25 cellular contexts compared by ENCODE assay signal in the genomic region with DNA sequence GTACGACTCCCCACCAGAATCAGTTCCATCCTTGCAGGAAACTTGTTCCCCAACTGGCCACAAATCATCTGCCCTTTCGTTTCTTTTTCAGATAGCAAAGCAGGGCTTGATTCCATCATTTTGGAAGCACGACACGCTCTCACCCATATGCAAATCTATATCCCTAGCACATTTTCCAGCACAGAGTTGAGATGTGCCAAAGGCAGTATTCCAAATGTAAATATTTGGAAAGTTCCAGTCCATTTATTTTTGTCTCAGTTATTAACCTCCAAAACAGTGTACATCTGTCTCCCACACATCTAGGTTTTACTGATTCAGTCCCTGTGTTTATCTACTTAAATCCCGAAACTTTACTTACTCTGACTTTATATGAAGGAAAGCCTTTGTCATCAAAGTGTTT.
DNase-seq lines count a peak whose midpoint lies in the region; ATAC-seq, FAIRE-seq and TF ChIP-seq lines count a peak whose summit lies in the region.
"Had no signal": no experiment of that assay in that cellular context is flagged by ENCODE, and none has a peak within 500 bp of the region (broad histone marks: within the 10 kb centered on the region; RNA-seq: fewer than 3 reads in every experiment).

No MANE protein-coding gene starts in this region.

- ATAC-seq in GM21360 (IDR thresholded peaks at IDR 0.05; ENCODE audit: unreplicated experiment) = no peak
- ATAC-seq: activated CD4-positive, alpha-beta T cell treated with anti-CD3 and anti-CD28 coated beads for 36 hours; activated CD8-positive, alpha-beta T cell treated with anti-CD3 and anti-CD28 coated beads for 36 hours; left colon; mucosa of descending colon; natural killer cell treated with Interleukin-12 subunit alpha and Interleukin-12 subunit beta and Interleukin-15 and Interleukin-18, amount 100 ng/mL, for 72 hours; stimulated activated memory B cell treated with anti-CD40 and anti-IgM and Interleukin-4, amounts not matched to agents 10 μg/mL and 1 μg/mL and 100 μg/mL, for 72 hours had no signal

- H3K27ac ChIP-seq in VCaP = peak overlapping the region; percentile 21; the same call in 1 of the 2 replicates
- H3K27ac ChIP-seq: breast epithelium, ovary, Peyer's patch had no signal

- FAIRE-seq in H54 (lab: Jason Lieb, UNC) = no peak
- FAIRE-seq: H1, HTR-8/SVneo had no signal

- no peak for TF ChIP-seq POLR2A in H54 (IDR thresholded peaks at IDR 0.05; ENCODE audit: low read depth, low read length)

- DNase-seq in DMS53 treated with DMSO at 0.1 percent for 48 hours (lab: John Stamatoyannopoulos, UW; ENCODE audit: unreplicated experiment) (peak; percentile 78), NCI-H345 (lab: John Stamatoyannopoulos, UW) (peak; percentile 85), renal cortical epithelial cell (ENCODE audit: low read depth) (peak; percentile 48), H54 (ENCODE audit: insufficient read length, low spot score) (no peak)
- no peak for DNase-seq in activated effector memory CD4-positive, alpha-beta T cell treated with anti-CD3 and anti-CD28 coated beads, Interleukin-2, amount 50 U/mL, for 16 hours
- DNase-seq: activated CD4-positive, alpha-beta T cell treated with anti-CD3 and anti-CD28 coated beads for 36 hours; activated CD8-positive, alpha-beta T cell treated with anti-CD3 and anti-CD28 coated beads for 36 hours; anterior cingulate cortex; C1 segment of cervical spinal cord; hippocampal formation; left colon; mammary epithelial cell; mucosa of descending colon; NCI-H1417 treated with DMSO at 0.1 percent for 48 hours; NCI-H446 treated with DMSO at 0.1 percent for 48 hours; ovary; Peyer's patch; substantia nigra had no signal

- TF ChIP-seq CTCF in VCaP (conservative IDR thresholded peaks at IDR 0.05) = no peak

Comparison
In these comparisons a context has a peak if more than half of its experiments do, and no peak if none do; other contexts are left out.
1. DNase-seq: peak in DMS53 treated with DMSO at 0.1 percent for 48 hours (single experiment), NCI-H345 (single experiment) and renal cortical epithelial cell (single experiment); none in H54 (single experiment) and activated effector memory CD4-positive, alpha-beta T cell treated with anti-CD3 and anti-CD28 coated beads, Interleukin-2, amount 50 U/mL, for 16 hours (single experiment).